Comparison of ENCODE assay signal across 8 cellular contexts in genomic region chr16:31094424-31095120, GRCh38. TPM values are rescaled to one million over a fixed set of nuclear protein-coding genes. Genes with fewer than 3 reads are reported as not detected.
DNase-seq lines count a peak whose midpoint lies in the region; ATAC-seq and TF ChIP-seq lines count a peak whose summit lies in the region.

Gene VKORC1 (minus strand): TSS chr16:31094797. CDS start chr16:31094729, 68 bp downstream.

- TF ChIP-seq POLR2A in Raji (IDR thresholded peaks at IDR 0.05; ENCODE audit: insufficient read depth, low read depth, low read length) = peak; percentile 67

- H3K27ac Mint-ChIP-seq in GM23338 (peak within 1 kb of the TSS; percentile 80), nephron (peak within 1 kb of the TSS; percentile 24 to 79 (median 79))
- peak within 1 kb of the TSS; percentile 88 for H3K27ac Mint-ChIP-seq in stimulated activated naive CD8-positive, alpha-beta T cell treated with anti-CD3 and anti-CD28 coated beads, Interleukin-15, Interleukin-2, amounts not matched to agents 100 ng/mL and 50 ng/mL, for 24 hours

- H3K4me1 Mint-ChIP-seq in GM23338 (peaks cover 8% of the 10 kb centered on the region), nephron (peaks cover 13% of the 10 kb centered on the region)
- H3K4me1 Mint-ChIP-seq in stimulated activated naive CD8-positive, alpha-beta T cell treated with anti-CD3 and anti-CD28 coated beads, Interleukin-15, Interleukin-2, amounts not matched to agents 100 ng/mL and 50 ng/mL, for 24 hours (ENCODE audit: low read depth) = peaks cover 25% of the 10 kb centered on the region

- no peak for TF ChIP-seq CTCF in GM23338 (conservative IDR thresholded peaks at IDR 0.05; ENCODE audit: low read depth in 2 of 2)
- no peak for TF ChIP-seq CTCF in LNCaP clone FGC (IDR thresholded peaks at IDR 0.05; ENCODE audit: control insufficient read depth, extremely low read depth, insufficient read depth)
- no peak for TF ChIP-seq CTCF in nephron (IDR thresholded peaks at IDR 0.05; ENCODE audit: unreplicated experiment in 3 of 3)

- no peaks in the 10 kb centered on the region for H3K9me2 ChIP-seq in GM23338 (ENCODE audit: insufficient read depth)

- peak within 1 kb of the TSS; percentile 91 for H3K4me2 ChIP-seq in GM23338

- H3K27ac ChIP-seq in GM23338 (ENCODE audit: low read depth) = peak within 1 kb of the TSS; percentile 85

- H2AFZ ChIP-seq in GM23338 = peak within 1 kb of the TSS; percentile 75

- peaks cover 16% of the 10 kb centered on the region for H3K79me2 ChIP-seq in GM23338 (replicated peaks; ENCODE audit: insufficient read depth)

- peaks cover 7% of the 10 kb centered on the region; the same call in 1 of the 2 replicates for H3K4me1 ChIP-seq in GM23338 (ENCODE audit: insufficient read depth)

- H4K20me1 ChIP-seq in GM23338 (replicated peaks; ENCODE audit: insufficient read depth) = no peaks in the 10 kb centered on the region

- H3K27me3 Mint-ChIP-seq in GM23338 (ENCODE audit: insufficient read depth, low read depth, poor library complexity) = peaks cover 10% of the 10 kb centered on the region
- H3K27me3 Mint-ChIP-seq in nephron (ENCODE audit: low read depth) = no peaks in the 10 kb centered on the region
- no peaks in the 10 kb centered on the region for H3K27me3 Mint-ChIP-seq in stimulated activated naive CD8-positive, alpha-beta T cell treated with anti-CD3 and anti-CD28 coated beads, Interleukin-15, Interleukin-2, amounts not matched to agents 100 ng/mL and 50 ng/mL, for 24 hours

- H3K4me3 Mint-ChIP-seq in GM23338 = peak within 1 kb of the TSS; percentile 93
- H3K4me3 Mint-ChIP-seq in nephron = peak within 1 kb of the TSS; percentile 90 to 95 (median 94)
- H3K4me3 Mint-ChIP-seq in stimulated activated naive CD8-positive, alpha-beta T cell treated with anti-CD3 and anti-CD28 coated beads, Interleukin-15, Interleukin-2, amounts not matched to agents 100 ng/mL and 50 ng/mL, for 24 hours = peak within 1 kb of the TSS; percentile 91

- H3K4me3 ChIP-seq in GM23338 (peak within 1 kb of the TSS; percentile 84), LNCaP clone FGC (ENCODE audit: low read depth, low read length) (peak within 1 kb of the TSS; percentile 99)

- peaks cover 5% of the 10 kb centered on the region; the same call in 2 of the 3 replicates for H3K9me3 Mint-ChIP-seq in GM23338
- no peaks in the 10 kb centered on the region for H3K9me3 Mint-ChIP-seq in nephron
- H3K9me3 Mint-ChIP-seq in stimulated activated naive CD8-positive, alpha-beta T cell treated with anti-CD3 and anti-CD28 coated beads, Interleukin-15, Interleukin-2, amounts not matched to agents 100 ng/mL and 50 ng/mL, for 24 hours = no peaks in the 10 kb centered on the region

- H3F3A ChIP-seq in GM23338 (replicated peaks; ENCODE audit: low read depth) = peaks cover 6% of the 10 kb centered on the region; the same call in 1 of the 2 replicates

- DNase-seq in EH (ENCODE audit: low read depth) (peak; percentile 98), GM23338 (ENCODE audit: low spot score) (peak; percentile 99), LNCaP clone FGC (ENCODE audit: low read depth) (peak; percentile 98), fibroblast of peridontal ligament (ENCODE audit: extremely low read depth) (peak; percentile 97)
- DNase-seq in activated T-helper 9 cell treated with anti-CD3 and anti-CD28 coated beads, Interleukin-2, amount 50 U/mL, for 16 hours (ENCODE audit: low read depth) = peak; percentile 79

- peaks cover 25% of the 10 kb centered on the region for H3K36me3 Mint-ChIP-seq in GM23338 (ENCODE audit: low read depth)
- H3K36me3 Mint-ChIP-seq in nephron (ENCODE audit: low read depth) = peaks cover 10% of the 10 kb centered on the region
- H3K36me3 Mint-ChIP-seq in stimulated activated naive CD8-positive, alpha-beta T cell treated with anti-CD3 and anti-CD28 coated beads, Interleukin-15, Interleukin-2, amounts not matched to agents 100 ng/mL and 50 ng/mL, for 24 hours (ENCODE audit: low read depth) = peaks cover 11% of the 10 kb centered on the region

- peak; percentile 95 for ATAC-seq in GM23338

- no peaks in the 10 kb centered on the region for H3K36me3 ChIP-seq in GM23338 (ENCODE audit: insufficient read depth)

- no peaks in the 10 kb centered on the region for H3K27me3 ChIP-seq in GM23338 (ENCODE audit: insufficient read depth)

TF ChIP-seq in GM23338, 12 proteins besides CTCF, POLR2A, EP300 and RAD21:
- TF ChIP-seq ZNF462 (CRISPR knock-in tag; IDR thresholded peaks at IDR 0.05) (no peak), NANOG (IDR thresholded peaks at IDR 0.05; ENCODE audit: borderline replicate concordance) (no peak), JUNB (IDR thresholded peaks at IDR 0.05; ENCODE audit: unreplicated experiment) (no peak), EZH2phosphoT487 (IDR thresholded peaks at IDR 0.05; ENCODE audit: unreplicated experiment) (no peak), ZNF331 (CRISPR knock-in tag; IDR thresholded peaks at IDR 0.05; ENCODE audit: low read depth) (no peak), CREB1 (CRISPR knock-in tag; IDR thresholded peaks at IDR 0.05; ENCODE audit: low read depth) (peak; percentile 47; the same call in 1 of the 2 replicates), POLR2AphosphoS5 (IDR thresholded peaks at IDR 0.05; ENCODE audit: low read depth) (peak; percentile 57), STAT1 (IDR thresholded peaks at IDR 0.05; ENCODE audit: unreplicated experiment) (no peak), ZNF114 (CRISPR knock-in tag; IDR thresholded peaks at IDR 0.05) (no peak), EZH2 (IDR thresholded peaks at IDR 0.05; ENCODE audit: low read depth, unreplicated experiment) (no peak), ETS1 (IDR thresholded peaks at IDR 0.05) (peak; percentile 89)

RNA-seq across cellular contexts. Expression of gene VKORC1, which starts in this region (rescaled TPM):
- 100 and 106 TPM in 2 replicates for total RNA-seq in GM23338 (2014; rRNA removed; shearing (Covaris generic))
- polyA plus RNA-seq in GM23338 (2016; fragmentation: Nextera tagmentation; extraction: Ambion mirVana) = 89.6 and 96.5 TPM in 2 replicates

Comparison
In these comparisons a context has a peak if more than half of its experiments do, and no peak if none do; other contexts are left out.
1. Peak in every context shown above with its lines: DNase-seq, ATAC-seq, H3K4me3 ChIP-seq and H3K27ac ChIP-seq.